ENCODE assay signal across 14 cellular contexts in genomic region chr4:76545161-76545884, GRCh38.
A peak's percentile ranks its signal among the peaks of the same experiment; 100 is the strongest.
DNase-seq lines count a peak whose midpoint lies in the region; ATAC-seq and TF ChIP-seq lines count a peak whose summit lies in the region.
"Had no signal": no experiment of that assay in that cellular context is flagged by ENCODE, and none has a peak within 500 bp of the region (broad histone marks: within the 10 kb centered on the region; RNA-seq: fewer than 3 reads in every experiment).

No MANE protein-coding gene starts in this region.

- no peaks in the 10 kb centered on the region for H3K36me3 Mint-ChIP-seq in activated T-helper 17 cell treated with anti-CD3 and anti-CD28 coated beads, Interleukin-2, amount 50 U/mL, for 72 hours (ENCODE audit: low read depth)
- H3K36me3 Mint-ChIP-seq in nephron progenitor cell (ENCODE audit: low read depth): peaks cover 12% of the 10 kb centered on the region

- H3K4me2 ChIP-seq in GM23248 (ENCODE audit: unreplicated experiment) (no peak overlapping the region), Loucy (ENCODE audit: low read depth, low read length, poor library complexity, severe bottlenecking) (peak overlapping the region; percentile 66)

- H3K27ac Mint-ChIP-seq in activated T-helper 17 cell treated with anti-CD3 and anti-CD28 coated beads, Interleukin-2, amount 50 U/mL, for 72 hours: peak overlapping the region; percentile 13
- peak overlapping the region; percentile 99 for H3K27ac Mint-ChIP-seq in nephron progenitor cell

- TF ChIP-seq CTCF in Loucy (conservative IDR thresholded peaks at IDR 0.05; ENCODE audit: low read length): no peak
- no peak for TF ChIP-seq CTCF in nephron progenitor cell (IDR thresholded peaks at IDR 0.05)

- H3K79me2 ChIP-seq in GM23248 (ENCODE audit: insufficient read depth) (no peaks in the 10 kb centered on the region), Loucy (ENCODE audit: insufficient read depth, low read length) (no peaks in the 10 kb centered on the region)

- ATAC-seq in activated T-helper 17 cell treated with anti-CD3 and anti-CD28 coated beads, Interleukin-2, amount 50 U/mL, for 72 hours (replicated peaks): peak; percentile 49
- ATAC-seq in GM19397 (IDR thresholded peaks at IDR 0.05; ENCODE audit: unreplicated experiment): no peak

- H3K9ac ChIP-seq in GM23248 (no peak overlapping the region), Loucy (ENCODE audit: low read depth, low read length, poor library complexity, severe bottlenecking) (peak overlapping the region; percentile 0)

- no peak overlapping the region for H3K4me3 Mint-ChIP-seq in activated T-helper 17 cell treated with anti-CD3 and anti-CD28 coated beads, Interleukin-2, amount 50 U/mL, for 72 hours
- peak overlapping the region; percentile 46 for H3K4me3 Mint-ChIP-seq in nephron progenitor cell

- H3K36me3 ChIP-seq in GM23248 (ENCODE audit: low read depth) (no peaks in the 10 kb centered on the region), Loucy (ENCODE audit: insufficient read depth, low read length) (no peaks in the 10 kb centered on the region)
- H3K36me3 ChIP-seq: HAP-1, transverse colon had no signal

- H3K27me3 ChIP-seq in GM23248 (replicated peaks; ENCODE audit: insufficient read depth): no peaks in the 10 kb centered on the region
- no peaks in the 10 kb centered on the region for H3K27me3 ChIP-seq in Loucy (ENCODE audit: insufficient read depth, low read length, poor library complexity, severe bottlenecking)
- H3K27me3 ChIP-seq: transverse colon had no signal

- peaks cover 20% of the 10 kb centered on the region for H3F3A ChIP-seq in GM23248 (ENCODE audit: insufficient read depth)
- H3F3A ChIP-seq in Loucy (ENCODE audit: low read depth): peaks cover 4% of the 10 kb centered on the region; the same call in 1 of the 2 replicates

- H3K27ac ChIP-seq in GM23248: peak overlapping the region; percentile 73; the same call in 1 of the 2 replicates
- H3K27ac ChIP-seq: transverse colon had no signal

- H3K4me3 ChIP-seq in GM23248 (no peak overlapping the region), Loucy (ENCODE audit: low read length, poor library complexity, severe bottlenecking) (peak overlapping the region; percentile 58)
- H3K4me3 ChIP-seq: HAP-1, transverse colon had no signal

- WGBS in GM23248 (ENCODE audit: low coverage in 1 of 2, low lambda C conversion rate in 2 of 2, missing lambda C conversion rate in 2 of 2), 2 experiments: 95 to 97% methylated on average over 6 of the region's 6 CpGs

- H3K9me2 ChIP-seq in GM23248 (ENCODE audit: insufficient read depth) (no peaks in the 10 kb centered on the region), Loucy (replicated peaks; ENCODE audit: low read depth, low read length) (no peaks in the 10 kb centered on the region)

- in situ Hi-C loops in GM23248 (cut with MboI): no loop called here

- DNase-seq in GM23248 (no peak), nephron progenitor cell (peak; percentile 32), COR-L47 (lab: John Stamatoyannopoulos, UW) (no peak), NCI-H1048 (lab: John Stamatoyannopoulos, UW) (no peak), NCI-H446 treated with DMSO at 0.1 percent for 48 hours (lab: John Stamatoyannopoulos, UW) (no peak)
- DNase-seq: activated CD4-positive, CD25-positive, alpha-beta regulatory T cell treated with anti-CD3 and anti-CD28 coated beads, Interleukin-2, amount 50 U/mL, for 72 hours; activated effector memory CD4-positive, alpha-beta T cell treated with anti-CD3 and anti-CD28 coated beads, Interleukin-2, amount 50 U/mL, for 16 hours; NCI-H446; Right ventricle myocardium superior; transverse colon had no signal

- H2AFZ ChIP-seq in GM23248 (0 out of 2 replicates have a peak overlapping the region, but pooled peaks have one; percentile 9), Loucy (ENCODE audit: low read length) (peak overlapping the region; percentile 25; the same call in 1 of the 2 replicates)

- H3K9me3 ChIP-seq in GM23248 (ENCODE audit: low read depth) (no peaks in the 10 kb centered on the region), Loucy (ENCODE audit: insufficient read depth, low read depth, low read length) (no peaks in the 10 kb centered on the region)
- H3K9me3 ChIP-seq: HAP-1, transverse colon had no signal

- H3K4me1 Mint-ChIP-seq in activated T-helper 17 cell treated with anti-CD3 and anti-CD28 coated beads, Interleukin-2, amount 50 U/mL, for 72 hours: peaks cover 8% of the 10 kb centered on the region
- H3K4me1 Mint-ChIP-seq in nephron progenitor cell: peaks cover 91% of the 10 kb centered on the region

- no peaks in the 10 kb centered on the region for H3K27me3 Mint-ChIP-seq in activated T-helper 17 cell treated with anti-CD3 and anti-CD28 coated beads, Interleukin-2, amount 50 U/mL, for 72 hours
- H3K27me3 Mint-ChIP-seq in nephron progenitor cell (ENCODE audit: low read depth, poor library complexity): no peaks in the 10 kb centered on the region

- H3K4me1 ChIP-seq in GM23248 (ENCODE audit: insufficient read depth) (peaks cover 41% of the 10 kb centered on the region), Loucy (ENCODE audit: insufficient read depth, low read length, poor library complexity, severe bottlenecking) (peaks cover 37% of the 10 kb centered on the region)

- no peaks in the 10 kb centered on the region for H3K9me3 Mint-ChIP-seq in activated T-helper 17 cell treated with anti-CD3 and anti-CD28 coated beads, Interleukin-2, amount 50 U/mL, for 72 hours
- H3K9me3 Mint-ChIP-seq in nephron progenitor cell: peaks cover 16% of the 10 kb centered on the region

- H4K20me1 ChIP-seq in GM23248 (ENCODE audit: insufficient read depth) (no peaks in the 10 kb centered on the region), Loucy (ENCODE audit: insufficient read depth, low read length, poor library complexity, severe bottlenecking) (no peaks in the 10 kb centered on the region)
